In the genomic region with DNA sequence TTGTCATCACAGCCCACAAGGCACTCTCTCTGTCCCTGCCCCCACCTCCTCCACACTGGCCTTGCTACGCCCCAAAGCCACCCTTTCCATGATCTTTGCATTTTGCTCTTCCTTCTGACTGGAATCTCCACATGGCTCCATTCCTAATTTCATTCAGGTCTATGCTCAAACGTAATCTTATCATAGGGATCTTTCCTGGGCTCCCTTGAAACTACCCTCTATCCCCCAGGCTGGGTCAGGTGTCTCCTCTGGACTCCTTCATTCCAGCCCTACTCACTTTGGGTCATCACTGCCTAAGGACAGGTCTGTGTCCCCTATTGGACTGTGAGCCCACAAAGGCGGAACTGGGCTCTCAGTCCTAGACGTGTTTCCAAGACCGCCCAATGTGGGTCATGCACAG, we compare ENCODE assay signal across 21 cellular contexts. TPM values are rescaled to one million over a fixed set of nuclear protein-coding genes. Genes with fewer than 3 reads are reported as not detected.
DNase-seq lines count a peak whose midpoint lies in the region; ATAC-seq and TF ChIP-seq lines count a peak whose summit lies in the region.
"Had no signal": no experiment of that assay in that cellular context is flagged by ENCODE, and none has a peak within 500 bp of the region (broad histone marks: within the 10 kb centered on the region; RNA-seq: fewer than 3 reads in every experiment).

No MANE protein-coding gene starts in this region.

- H3K4ac ChIP-seq in trophoblast cell (ENCODE audit: low read depth, low read length), result peak overlapping the region; percentile 12

- H2BK5ac ChIP-seq in trophoblast cell (ENCODE audit: low read depth, low read length, poor library complexity), result no peak overlapping the region

- no peak for DNase-seq in activated T-cell treated with anti-CD3 and anti-CD28 coated beads, Interleukin-2, amount 50 U/mL, for 72 hours
- no peak for DNase-seq in activated T-cell treated with anti-CD3 and anti-CD28 coated beads, Interleukin-2, amount 50 U/mL, for 1 hour
- DNase-seq in WTC11 (ENCODE audit: low spot score) (no peak), endodermal cell (no peak), trophoblast cell (no peak), activated gamma-delta T cell treated with Interleukin-2 at 50 U/mL for 16 hours (no peak), gastrocnemius medialis (no peak)
- DNase-seq: activated naive CD4-positive, alpha-beta T cell treated with anti-CD3 and anti-CD28 coated beads for 36 hours; dermis blood vessel endothelial cell; DMS79 treated with DMSO at 0.1 percent for 48 hours; foreskin melanocyte; left cardiac atrium; midbrain; NCI-H1048; NCI-H2029 treated with DMSO at 0.1 percent for 48 hours; NCI-H524; right lobe of liver; stomach; upper lobe of right lung; WERI-Rb-1 had no signal

- H3K79me1 ChIP-seq in trophoblast cell (ENCODE audit: low read length), result peaks cover 8% of the 10 kb centered on the region

- no peak overlapping the region for H3K27ac Mint-ChIP-seq in activated T-cell treated with anti-CD3 and anti-CD28 coated beads, Interleukin-2, amount 50 U/mL, for 72 hours
- H3K27ac Mint-ChIP-seq in WTC11 (peak overlapping the region; percentile 88), endodermal cell (peak overlapping the region; percentile 5)
- H3K27ac Mint-ChIP-seq: activated naive CD4-positive, alpha-beta T cell treated with anti-CD3 and anti-CD28 coated beads for 36 hours had no signal

- H3K27ac ChIP-seq in endodermal cell (ENCODE audit: low read depth, low read length), result no peak overlapping the region
- H3K27ac ChIP-seq in trophoblast cell (ENCODE audit: low read depth, low read length), result no peak overlapping the region
- no peak overlapping the region for H3K27ac ChIP-seq in gastrocnemius medialis
- H3K27ac ChIP-seq: right lobe of liver, stomach, upper lobe of right lung, WERI-Rb-1 had no signal

- no peaks in the 10 kb centered on the region for H3K27me3 Mint-ChIP-seq in activated T-cell treated with anti-CD3 and anti-CD28 coated beads, Interleukin-2, amount 50 U/mL, for 72 hours (ENCODE audit: low read depth)
- no peaks in the 10 kb centered on the region for H3K27me3 Mint-ChIP-seq in WTC11 (ENCODE audit: low read depth)
- H3K27me3 Mint-ChIP-seq in endodermal cell (ENCODE audit: insufficient read depth), result no peaks in the 10 kb centered on the region

- H2BK12ac ChIP-seq in trophoblast cell (ENCODE audit: low read length), result no peak overlapping the region

- no peak overlapping the region for H3K4me2 ChIP-seq in trophoblast cell (ENCODE audit: low read length)

- no peak overlapping the region for H4K91ac ChIP-seq in trophoblast cell (ENCODE audit: low read depth, low read length)

- H3K14ac ChIP-seq in trophoblast cell (ENCODE audit: low read length), result no peak overlapping the region

- no peak for ATAC-seq in activated T-cell treated with anti-CD3 and anti-CD28 coated beads, Interleukin-2, amount 50 U/mL, for 72 hours (replicated peaks in 1 of 2)
- no peak for ATAC-seq in WTC11
- ATAC-seq in gastrocnemius medialis, result no peak
- no peak for ATAC-seq in GM19455 (IDR thresholded peaks at IDR 0.05; ENCODE audit: unreplicated experiment)
- ATAC-seq: left cardiac atrium, right lobe of liver, upper lobe of right lung had no signal

- no peak overlapping the region for H2AK5ac ChIP-seq in trophoblast cell (ENCODE audit: low read length)

- no peaks in the 10 kb centered on the region for H3K27me3 ChIP-seq in endodermal cell (ENCODE audit: control insufficient read depth, insufficient read depth, low read length, poor library complexity, severe bottlenecking)
- H3K27me3 ChIP-seq in trophoblast cell (ENCODE audit: insufficient read depth, low read length), result no peaks in the 10 kb centered on the region
- H3K27me3 ChIP-seq in gastrocnemius medialis, result no peaks in the 10 kb centered on the region
- H3K27me3 ChIP-seq: right lobe of liver, stomach, upper lobe of right lung had no signal

- H3K4me3 Mint-ChIP-seq in activated T-cell treated with anti-CD3 and anti-CD28 coated beads, Interleukin-2, amount 50 U/mL, for 72 hours, result peak overlapping the region; percentile 9 to 63
- H3K4me3 Mint-ChIP-seq in WTC11 (peak overlapping the region; percentile 40), endodermal cell (peak overlapping the region; percentile 99)

- no peak for TF ChIP-seq CTCF in WTC11 (IDR thresholded peaks at IDR 0.05)
- TF ChIP-seq CTCF in endodermal cell (conservative IDR thresholded peaks at IDR 0.05), result no peak
- TF ChIP-seq CTCF in gastrocnemius medialis (IDR thresholded peaks at IDR 0.05 in 4 of 5, conservative IDR thresholded peaks at IDR 0.05 in 1 of 5), result no peak

- H2AFZ ChIP-seq in trophoblast cell (ENCODE audit: insufficient read depth, low read length, poor library complexity), result no peak overlapping the region

- no peak for TF ChIP-seq POLR2A in gastrocnemius medialis (IDR thresholded peaks at IDR 0.05)

- no peak overlapping the region for H3K23ac ChIP-seq in trophoblast cell (ENCODE audit: low read length)

- H3K9ac ChIP-seq in endodermal cell (ENCODE audit: extremely low read depth, low read length, poor library complexity, severe bottlenecking), result no peak overlapping the region
- H3K9ac ChIP-seq in trophoblast cell (ENCODE audit: low read length), result no peak overlapping the region

- POLR2A ChIA-PET in WTC11 (lab: Charles Lee), result no interaction called here

- H3K9me3 ChIP-seq in endodermal cell (ENCODE audit: control insufficient read depth, low read length), result no peaks in the 10 kb centered on the region
- peaks cover 3% of the 10 kb centered on the region for H3K9me3 ChIP-seq in trophoblast cell (ENCODE audit: insufficient read depth, low read depth, low read length)
- no peaks in the 10 kb centered on the region for H3K9me3 ChIP-seq in gastrocnemius medialis
- H3K9me3 ChIP-seq: right lobe of liver, stomach, upper lobe of right lung had no signal

- intact Hi-C loops in gastrocnemius medialis (cut with DNase I; ENCODE audit: low total_unique reads), result no loop called here

- H3K9me3 Mint-ChIP-seq in activated T-cell treated with anti-CD3 and anti-CD28 coated beads, Interleukin-2, amount 50 U/mL, for 72 hours, result no peaks in the 10 kb centered on the region
- H3K9me3 Mint-ChIP-seq in WTC11 (no peaks in the 10 kb centered on the region), endodermal cell (no peaks in the 10 kb centered on the region)
- H3K9me3 Mint-ChIP-seq: activated naive CD4-positive, alpha-beta T cell treated with anti-CD3 and anti-CD28 coated beads for 36 hours had no signal

- peaks cover 3 to 15% of the 10 kb centered on the region in 2 donors for H3K36me3 Mint-ChIP-seq in activated T-cell treated with anti-CD3 and anti-CD28 coated beads, Interleukin-2, amount 50 U/mL, for 72 hours (ENCODE audit: insufficient read depth in 2 of 2)
- H3K36me3 Mint-ChIP-seq in WTC11, result peaks cover 25% of the 10 kb centered on the region
- H3K36me3 Mint-ChIP-seq in endodermal cell (ENCODE audit: low read depth), result peaks cover 39% of the 10 kb centered on the region

- H4K8ac ChIP-seq in trophoblast cell (ENCODE audit: low read depth, low read length), result no peak overlapping the region

- H3K18ac ChIP-seq in trophoblast cell (ENCODE audit: low read length), result no peak overlapping the region

- 96 to 97% methylated on average over 5 of the region's 5 CpGs for WGBS in endodermal cell (ENCODE audit: insufficient coverage in 1 of 2, insufficient read length in 1 of 2), 2 experiments
- no CpG with 5 or more reads among the region's 5 CpGs for whole genome bisulfite sequencing in trophoblast cell (ENCODE audit: extremely low coverage, insufficient coverage, insufficient read length)

- H3K4me3 ChIP-seq in endodermal cell (ENCODE audit: low read length) (no peak overlapping the region), trophoblast cell (ENCODE audit: low read depth, low read length) (no peak overlapping the region), gastrocnemius medialis (no peak overlapping the region)
- H3K4me3 ChIP-seq: right lobe of liver, stomach, upper lobe of right lung had no signal

- in situ Hi-C loops in gastrocnemius medialis (cut with MboI; ENCODE audit: low sequenced_read_pairs in 4 of 4), result no loop called here

- CTCF ChIA-PET in WTC11 (lab: Charles Lee), result no interaction called here

- peaks cover 36% of the 10 kb centered on the region for H3K4me1 Mint-ChIP-seq in activated T-cell treated with anti-CD3 and anti-CD28 coated beads, Interleukin-2, amount 50 U/mL, for 72 hours (ENCODE audit: low read depth)
- H3K4me1 Mint-ChIP-seq in WTC11 (peaks cover 37% of the 10 kb centered on the region), endodermal cell (peaks cover 29% of the 10 kb centered on the region)

- H2BK120ac ChIP-seq in trophoblast cell (ENCODE audit: insufficient read depth, low read length, poor library complexity), result no peak overlapping the region

- H3K36me3 ChIP-seq in endodermal cell (ENCODE audit: control insufficient read depth, insufficient read depth, low read length), result peaks cover 38% of the 10 kb centered on the region
- peaks cover 9 to 15% of the 10 kb centered on the region in 2 experiments for H3K36me3 ChIP-seq in trophoblast cell (ENCODE audit: control insufficient read depth in 1 of 2, insufficient read depth in 2 of 2, low read length in 2 of 2)
- H3K36me3 ChIP-seq in gastrocnemius medialis, result peaks cover 0 to 18% of the 10 kb centered on the region in 2 donors
- H3K36me3 ChIP-seq: right lobe of liver had no signal

- peaks cover 5% of the 10 kb centered on the region for H3K79me2 ChIP-seq in trophoblast cell (ENCODE audit: control insufficient read depth, insufficient read depth, low read length, poor library complexity)

- H3K4me1 ChIP-seq in endodermal cell (ENCODE audit: control insufficient read depth, insufficient read depth, low read length) (no peaks in the 10 kb centered on the region), trophoblast cell (ENCODE audit: control insufficient read depth in 1 of 2, insufficient read depth in 2 of 2, low read length in 2 of 2) (peaks cover 4 to 5% of the 10 kb centered on the region in 2 experiments), gastrocnemius medialis (peaks cover 13 to 14% of the 10 kb centered on the region in 2 donors)

- H4K12ac ChIP-seq in trophoblast cell (ENCODE audit: low read depth, low read length), result no peak overlapping the region

RNA-seq across cellular contexts. Expression of gene GEMIN7, which starts 3.1 kb away (rescaled TPM):
- total RNA-seq in activated T-cell treated with anti-CD3 and anti-CD28 coated beads, Interleukin-2, amount 50 U/mL, for 72 hours, result 10 to 100 TPM; 26.4 to 28.1 TPM
- total RNA-seq in WTC11 (2021) (55.0 to 60.3 TPM (median 55.3 TPM) in 3 replicates), endodermal cell (10 to 100 TPM; 56.3 to 56.6 TPM), gastrocnemius medialis (10 to 100 TPM; 18.6 to 33.4 (median 27.9) TPM)
- 36.7 TPM for polyA plus RNA-seq in endodermal cell (2013, experiment 1 of 2)
- 36.0 TPM for polyA plus RNA-seq in endodermal cell (2013, experiment 2 of 2)
- 18.4 and 19.0 TPM in 2 replicates for polyA plus RNA-seq in trophoblast cell (2013)

RNA-seq across cellular contexts. Expression of gene ZNF296, which starts 5.9 kb away (rescaled TPM):
- total RNA-seq in activated T-cell treated with anti-CD3 and anti-CD28 coated beads, Interleukin-2, amount 50 U/mL, for 72 hours, result 1 to 10 TPM; 5.1 to 5.2 TPM
- total RNA-seq in WTC11 (2021), result 13.4 to 14.8 TPM (median 13.8 TPM) in 3 replicates
- total RNA-seq in endodermal cell, result 1 to 10 TPM; 2.1 to 8.5 TPM
- polyA plus RNA-seq in endodermal cell (2013, experiment 1 of 2), result 1.2 TPM
- polyA plus RNA-seq in endodermal cell (2013, experiment 2 of 2), result 1.1 TPM
- 0.62 and 0.67 TPM in 2 replicates for polyA plus RNA-seq in trophoblast cell (2013)
- not detected for total RNA-seq in gastrocnemius medialis

RNA-seq across cellular contexts. Expression of gene PPP1R37, which starts 10.8 kb away (rescaled TPM):
- total RNA-seq in activated T-cell treated with anti-CD3 and anti-CD28 coated beads, Interleukin-2, amount 50 U/mL, for 72 hours, result 10 to 100 TPM; 11.8 to 17.3 TPM
- total RNA-seq in WTC11 (2021) (34.5 to 35.9 TPM (median 35.4 TPM) in 3 replicates), endodermal cell (10 to 100 TPM; 23.6 to 32.5 TPM), gastrocnemius medialis (10 to 100 TPM; 30.5 to 51.1 (median 39.7) TPM)
- polyA plus RNA-seq in endodermal cell (2013, experiment 1 of 2), result 22.4 TPM
- 20.6 TPM for polyA plus RNA-seq in endodermal cell (2013, experiment 2 of 2)
- 12.8 and 12.9 TPM in 2 replicates for polyA plus RNA-seq in trophoblast cell (2013)

RNA-seq across cellular contexts. Expression of gene CLASRP, which starts 43.3 kb away (rescaled TPM):
- 100 to 1,000 TPM; 110 to 138 TPM for total RNA-seq in activated T-cell treated with anti-CD3 and anti-CD28 coated beads, Interleukin-2, amount 50 U/mL, for 72 hours
- total RNA-seq in WTC11 (2021) (85.0 to 88.9 TPM (median 88.0 TPM) in 3 replicates), endodermal cell (10 to 100 TPM; 67.1 to 90.3 TPM), gastrocnemius medialis (100 to 1,000 TPM in 2 of 4 donors, 10 to 100 TPM in 2; 28.8 to 121 (median 91.5) TPM)
- polyA plus RNA-seq in endodermal cell (2013, experiment 1 of 2), result 82.3 TPM
- polyA plus RNA-seq in endodermal cell (2013, experiment 2 of 2), result 65.2 TPM
- 30.4 TPM in 2 replicates for polyA plus RNA-seq in trophoblast cell (2013)

Comparison
In these comparisons a context has a peak if more than half of its experiments do, and no peak if none do; other contexts are left out.
1. H3K4me3 Mint-ChIP-seq: peak in every context shown above with its lines; median percentile 99 in endodermal cell; 40 in WTC11; 36 in activated T-cell treated with anti-CD3 and anti-CD28 coated beads, Interleukin-2, amount 50 U/mL, for 72 hours.